Comparison of ENCODE assay signal across 23 cellular contexts in genomic region chr2:217884985-217885384, GRCh38.
"Had no signal": no experiment of that assay in that cellular context is flagged by ENCODE, and none has a peak within 500 bp of the region (broad histone marks: within the 10 kb centered on the region; RNA-seq: fewer than 3 reads in every experiment).

No MANE protein-coding gene starts in this region.

- H3K4me1 ChIP-seq: prostate gland had no signal

- H3K27me3 Mint-ChIP-seq: activated CD8-positive, alpha-beta memory T cell treated with anti-CD3 and anti-CD28 coated beads, Interleukin-2, amount 10 ng/mL, durations not matched to agents 7 days and 5 days; naive B cell had no signal

- H3K4me3 ChIP-seq: dorsolateral prefrontal cortex, heart left ventricle, left lung, ovary, prostate gland, smooth muscle cell, testis, upper lobe of left lung, vagina had no signal

- H3K27ac Mint-ChIP-seq: activated CD4-positive, alpha-beta T cell treated with anti-CD3 and anti-CD28 coated beads for 36 hours; activated CD8-positive, alpha-beta memory T cell treated with anti-CD3 and anti-CD28 coated beads, Interleukin-2, amount 10 ng/mL, durations not matched to agents 7 days and 5 days; activated CD8-positive, alpha-beta T cell treated with anti-CD3 and anti-CD28 coated beads, Interleukin-2, amount 10 ng/mL, durations not matched to agents 7 days and 5 days; nephron progenitor cell had no signal

- H3K27ac ChIP-seq: dorsolateral prefrontal cortex, ovary, prostate gland, vagina had no signal

- ATAC-seq: activated CD4-positive, alpha-beta T cell treated with anti-CD3 and anti-CD28 coated beads for 36 hours; activated CD8-positive, alpha-beta memory T cell treated with anti-CD3 and anti-CD28 coated beads, Interleukin-2, amount 10 ng/mL, durations not matched to agents 7 days and 5 days; activated CD8-positive, alpha-beta T cell treated with anti-CD3 and anti-CD28 coated beads, Interleukin-2, amount 10 ng/mL, durations not matched to agents 7 days and 5 days; activated naive CD4-positive, alpha-beta T cell treated with anti-CD3 and anti-CD28 coated beads, Interleukin-2, amount 50 U/mL, for 72 hours; heart left ventricle; left lung had no signal

- H3K27me3 ChIP-seq: dorsolateral prefrontal cortex, heart left ventricle, left lung, ovary, testis, upper lobe of left lung, vagina had no signal

- H3K4me3 Mint-ChIP-seq: activated CD4-positive, alpha-beta T cell treated with anti-CD3 and anti-CD28 coated beads for 36 hours; activated CD8-positive, alpha-beta memory T cell treated with anti-CD3 and anti-CD28 coated beads, Interleukin-2, amount 10 ng/mL, durations not matched to agents 7 days and 5 days; activated CD8-positive, alpha-beta T cell treated with anti-CD3 and anti-CD28 coated beads, Interleukin-2, amount 10 ng/mL, durations not matched to agents 7 days and 5 days; nephron progenitor cell had no signal

- DNase-seq: activated CD4-positive, alpha-beta T cell treated with anti-CD3 and anti-CD28 coated beads for 36 hours; activated CD4-positive, CD25-positive, alpha-beta regulatory T cell; activated CD8-positive, alpha-beta memory T cell treated with anti-CD3 and anti-CD28 coated beads, Interleukin-2, amount 10 ng/mL, durations not matched to agents 7 days and 5 days; activated CD8-positive, alpha-beta T cell treated with anti-CD3 and anti-CD28 coated beads, Interleukin-2, amount 10 ng/mL, durations not matched to agents 7 days and 5 days; activated naive CD4-positive, alpha-beta T cell; activated T-cell treated with anti-CD3 and anti-CD28 coated beads, Interleukin-2, amount 50 U/mL, for 48 hours; dorsolateral prefrontal cortex; effector memory CD4-positive, alpha-beta T cell; heart left ventricle; left lung; naive B cell; nephron progenitor cell; ovary; retina; stimulated activated CD4-positive, alpha-beta T cell treated with anti-CD3 and anti-CD28 coated beads, Interleukin-15, amount 100 ng/mL, for 24 hours; stimulated activated CD4-positive, alpha-beta T cell treated with anti-CD3 and anti-CD28 coated beads, Interleukin-2, amount 100 ng/mL, for 24 hours; stimulated activated naive CD4-positive, alpha-beta T cell; testis; upper lobe of left lung had no signal

- H3K9me3 Mint-ChIP-seq: activated naive CD4-positive, alpha-beta T cell treated with anti-CD3 and anti-CD28 coated beads, Interleukin-2, amount 50 U/mL, for 72 hours; nephron progenitor cell had no signal

- H3K36me3 ChIP-seq: ovary had no signal

- H3K4me1 Mint-ChIP-seq: activated CD4-positive, alpha-beta T cell treated with anti-CD3 and anti-CD28 coated beads for 36 hours had no signal

- H3K36me3 Mint-ChIP-seq: activated CD8-positive, alpha-beta memory T cell treated with anti-CD3 and anti-CD28 coated beads, Interleukin-2, amount 10 ng/mL, durations not matched to agents 7 days and 5 days; activated naive CD4-positive, alpha-beta T cell treated with anti-CD3 and anti-CD28 coated beads, Interleukin-2, amount 50 U/mL, for 72 hours; naive B cell had no signal

- H3K9me3 ChIP-seq: heart left ventricle, left lung, ovary, prostate gland, testis, upper lobe of left lung, vagina had no signal
